Comparison of ENCODE assay signal across 9 cellular contexts in genomic region chr2:160427629-160428424, GRCh38.
DNase-seq lines count a peak whose midpoint lies in the region; TF ChIP-seq lines count a peak whose summit lies in the region.
"Had no signal": no experiment of that assay in that cellular context is flagged by ENCODE, and none has a peak within 500 bp of the region (broad histone marks: within the 10 kb centered on the region; RNA-seq: fewer than 3 reads in every experiment).

No MANE protein-coding gene starts in this region.

- TF ChIP-seq POLR2A in thyroid gland (IDR thresholded peaks at IDR 0.05) = no peak

- H3K9me3 Mint-ChIP-seq in HFFc6 = peaks cover 14% of the 10 kb centered on the region
- H3K9me3 Mint-ChIP-seq in activated naive CD8-positive, alpha-beta T cell (ENCODE audit: low read depth) = no peaks in the 10 kb centered on the region

- peak overlapping the region; percentile 82 for H3K4me3 Mint-ChIP-seq in HFFc6
- H3K4me3 Mint-ChIP-seq in activated naive CD8-positive, alpha-beta T cell = peak overlapping the region; percentile 86

- H3K4me1 ChIP-seq in thyroid gland (peaks cover 5 to 12% of the 10 kb centered on the region in 2 donors), BE2C (0 out of 2 replicates have a peak, but pooled peaks cover 2% of the 10 kb centered on the region)

- peak overlapping the region in 2 of 3 donors; percentile 19 to 27 for H3K27ac ChIP-seq in thyroid gland

- intact Hi-C loops in thyroid gland (cut with DNase I) = no loop called here

- peaks cover 70% of the 10 kb centered on the region for H3K4me1 Mint-ChIP-seq in HFFc6 (ENCODE audit: low read depth)
- H3K4me1 Mint-ChIP-seq in activated naive CD8-positive, alpha-beta T cell (ENCODE audit: low read depth) = peaks cover 67% of the 10 kb centered on the region

- H3K27me3 Mint-ChIP-seq in HFFc6 (ENCODE audit: insufficient read depth) = no peaks in the 10 kb centered on the region; the same call in 1 of the 2 replicates
- no peaks in the 10 kb centered on the region for H3K27me3 Mint-ChIP-seq in activated naive CD8-positive, alpha-beta T cell

- DNase-seq in GDM1 (lab: John Stamatoyannopoulos, UW) = peak; percentile 21
- peak; percentile 47 for DNase-seq in HFFc6
- peak; percentile 6 for DNase-seq in NOMO-1 treated with dmso at 0.1 percent for 144 hours (lab: John Stamatoyannopoulos, UW; ENCODE audit: unreplicated experiment)
- DNase-seq in kidney glomerular epithelial cell (lab: John Stamatoyannopoulos, UW) = peak; percentile 25
- no peak for DNase-seq in thyroid gland
- DNase-seq in BE2C = no peak
- DNase-seq in pons (ENCODE audit: low spot score) = no peak
- DNase-seq: pancreas had no signal

- H3K9me3 ChIP-seq in thyroid gland = no peaks in the 10 kb centered on the region
- no peaks in the 10 kb centered on the region for H3K9me3 ChIP-seq in BE2C
- H3K9me3 ChIP-seq: pancreas had no signal

- H3K27me3 ChIP-seq in thyroid gland (no peaks in the 10 kb centered on the region), BE2C (no peaks in the 10 kb centered on the region)
- H3K27me3 ChIP-seq: pancreas had no signal

- no peak overlapping the region for H3K4me3 ChIP-seq in thyroid gland (replicated peaks in 1 of 3)
- no peak overlapping the region for H3K4me3 ChIP-seq in BE2C (ENCODE audit: low read depth, low read length)
- H3K4me3 ChIP-seq: pancreas had no signal

- peaks cover 35% of the 10 kb centered on the region for H3K36me3 Mint-ChIP-seq in HFFc6 (ENCODE audit: low read depth)
- peaks cover 17% of the 10 kb centered on the region for H3K36me3 Mint-ChIP-seq in activated naive CD8-positive, alpha-beta T cell

- TF ChIP-seq CTCF in HFFc6 (IDR thresholded peaks at IDR 0.05) (no peak), thyroid gland (IDR thresholded peaks at IDR 0.05) (no peak), BE2C (IDR thresholded peaks at IDR 0.05; ENCODE audit: low read depth, low read length) (no peak)

- no peaks in the 10 kb centered on the region for H3K36me3 ChIP-seq in thyroid gland
- H3K36me3 ChIP-seq in BE2C = 0 out of 2 replicates have a peak, but pooled peaks cover 2% of the 10 kb centered on the region
- H3K36me3 ChIP-seq: pancreas had no signal

- H3K27ac Mint-ChIP-seq in HFFc6 = peak overlapping the region; percentile 88
- peak overlapping the region; percentile 96 for H3K27ac Mint-ChIP-seq in activated naive CD8-positive, alpha-beta T cell

- 64 to 66% methylated on average over 7 of the region's 7 CpGs for WGBS in thyroid gland, 2 donors

Comparison
In these comparisons a context has a peak if more than half of its experiments do, and no peak if none do; other contexts are left out.
1. DNase-seq: peak in GDM1 (single experiment), HFFc6 (single experiment), NOMO-1 treated with dmso at 0.1 percent for 144 hours (single experiment) and kidney glomerular epithelial cell (single experiment); none in thyroid gland (0 of 2), BE2C (single experiment) and pons (single experiment).